13 cellular contexts compared by ENCODE assay signal in genomic region chr1:33177996-33178540, GRCh38.
"Had no signal": no experiment of that assay in that cellular context is flagged by ENCODE, and none has a peak within 500 bp of the region (broad histone marks: within the 10 kb centered on the region; RNA-seq: fewer than 3 reads in every experiment).

No MANE protein-coding gene starts in this region.

- H3K27ac ChIP-seq: testis had no signal

- DNase-seq: activated CD4-positive, alpha-beta T cell treated with anti-CD3 and anti-CD28 coated beads, Interleukin-2, amount 50 U/mL, for 48 hours; activated CD4-positive, CD25-positive, alpha-beta regulatory T cell treated with anti-CD3 and anti-CD28 coated beads, Interleukin-2, amount 50 U/mL, for 72 hours; cerebellar nuclear complex; dermis blood vessel endothelial cell; immature natural killer cell; left cardiac atrium; natural killer cell; stimulated activated CD4-positive, alpha-beta T cell treated with anti-CD3 and anti-CD28 coated beads, Interleukin-2, amount 100 ng/mL, for 48 hours; stimulated activated naive CD8-positive, alpha-beta T cell treated with anti-CD3 and anti-CD28 coated beads, Interleukin-15, Interleukin-2, amounts not matched to agents 100 U/mL and 50 U/mL, for 24 hours; testis had no signal

- H3K27me3 ChIP-seq: testis had no signal

- H3K9me3 ChIP-seq: testis had no signal

- H3K9me3 Mint-ChIP-seq: activated naive CD4-positive, alpha-beta T cell treated with anti-CD3 and anti-CD28 coated beads, Interleukin-2, amount 50 U/mL, for 24 hours; immature natural killer cell; natural killer cell; T-helper 2 cell treated with Interferon-gamma antibody and Interleukin-4, amounts not matched to agents 5 μg/mL and 100 μg/mL, for 36 hours had no signal

- H3K27me3 Mint-ChIP-seq: activated naive CD4-positive, alpha-beta T cell treated with anti-CD3 and anti-CD28 coated beads, Interleukin-2, amount 50 U/mL, for 24 hours had no signal

- H3K4me3 ChIP-seq: lung, testis had no signal

- H3K36me3 Mint-ChIP-seq: natural killer cell had no signal

- H3K4me3 Mint-ChIP-seq: activated naive CD4-positive, alpha-beta T cell treated with anti-CD3 and anti-CD28 coated beads, Interleukin-2, amount 50 U/mL, for 24 hours; natural killer cell; T-helper 2 cell treated with Interferon-gamma antibody and Interleukin-4, amounts not matched to agents 5 μg/mL and 100 μg/mL, for 36 hours had no signal

- H3K27ac Mint-ChIP-seq: activated naive CD4-positive, alpha-beta T cell treated with anti-CD3 and anti-CD28 coated beads, Interleukin-2, amount 50 U/mL, for 24 hours; natural killer cell; T-helper 2 cell treated with Interferon-gamma antibody and Interleukin-4, amounts not matched to agents 5 μg/mL and 100 μg/mL, for 36 hours had no signal

- ATAC-seq: left cardiac atrium; natural killer cell; stimulated activated naive CD8-positive, alpha-beta T cell treated with anti-CD3 and anti-CD28 coated beads, Interleukin-15, Interleukin-2, amounts not matched to agents 100 U/mL and 50 U/mL, for 24 hours had no signal
